13 cellular contexts compared by ENCODE assay signal in the genomic region with DNA sequence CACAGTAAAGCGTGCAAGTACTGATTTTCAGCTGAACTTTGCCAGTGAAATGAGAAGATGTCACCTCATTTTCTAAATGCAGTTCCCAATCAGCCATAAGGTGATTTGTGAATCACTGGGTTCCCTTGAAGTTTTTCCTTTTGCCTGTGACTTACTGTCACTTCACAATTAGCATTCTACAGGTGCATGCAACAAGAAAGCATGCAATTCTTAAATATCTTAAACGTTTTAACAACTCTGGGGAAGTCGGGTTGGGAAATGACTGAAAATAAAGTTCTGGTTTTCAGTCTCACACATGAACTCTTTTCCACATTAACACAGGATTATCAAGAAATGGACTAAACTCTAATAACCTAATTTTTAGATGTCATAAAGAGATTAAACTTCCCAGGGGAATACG. TPM values are rescaled to one million over a fixed set of nuclear protein-coding genes. Genes with fewer than 3 reads are reported as not detected.
DNase-seq lines count a peak whose midpoint lies in the region; ATAC-seq and TF ChIP-seq lines count a peak whose summit lies in the region.
"Had no signal": no experiment of that assay in that cellular context is flagged by ENCODE, and none has a peak within 500 bp of the region (broad histone marks: within the 10 kb centered on the region; RNA-seq: fewer than 3 reads in every experiment).

No MANE protein-coding gene starts in this region.

- peak overlapping the region; percentile 97 for H3K9ac ChIP-seq in Loucy (ENCODE audit: low read depth, low read length, poor library complexity, severe bottlenecking)

- H3K4me3 Mint-ChIP-seq in dendritic cell treated with granulocyte-macrophage colony-stimulating factor and Interleukin-4, amounts not matched to agents 40 ng/mL and 50 ng/mL, for 4 days = peak overlapping the region; percentile 21
- peak overlapping the region; percentile 47 for H3K4me3 Mint-ChIP-seq in nephron progenitor cell
- H3K4me3 Mint-ChIP-seq: H9 had no signal

- H3K9me3 Mint-ChIP-seq in dendritic cell treated with granulocyte-macrophage colony-stimulating factor and Interleukin-4, amounts not matched to agents 40 ng/mL and 50 ng/mL, for 4 days = no peaks in the 10 kb centered on the region
- peaks cover 6% of the 10 kb centered on the region for H3K9me3 Mint-ChIP-seq in nephron progenitor cell
- H3K9me3 Mint-ChIP-seq: H9 had no signal

- H3K27ac ChIP-seq in upper lobe of right lung (no peak overlapping the region), SJCRH30 (no peak overlapping the region)
- H3K27ac ChIP-seq: skin epidermis, stomach had no signal

- H3K27me3 Mint-ChIP-seq in dendritic cell treated with granulocyte-macrophage colony-stimulating factor and Interleukin-4, amounts not matched to agents 40 ng/mL and 50 ng/mL, for 4 days = no peaks in the 10 kb centered on the region
- H3K27me3 Mint-ChIP-seq in nephron progenitor cell (ENCODE audit: low read depth, poor library complexity) = no peaks in the 10 kb centered on the region

- 0 out of 2 replicates have a peak, but pooled peaks cover 5% of the 10 kb centered on the region for H3K36me3 ChIP-seq in Loucy (ENCODE audit: insufficient read depth, low read length)
- no peaks in the 10 kb centered on the region for H3K36me3 ChIP-seq in upper lobe of right lung
- peaks cover 11% of the 10 kb centered on the region; the same call in 1 of the 2 replicates for H3K36me3 ChIP-seq in SJCRH30
- H3K36me3 ChIP-seq: stomach had no signal

- H3K4me1 Mint-ChIP-seq in dendritic cell treated with granulocyte-macrophage colony-stimulating factor and Interleukin-4, amounts not matched to agents 40 ng/mL and 50 ng/mL, for 4 days (ENCODE audit: low read depth) = peaks cover 27% of the 10 kb centered on the region
- H3K4me1 Mint-ChIP-seq in nephron progenitor cell = peaks cover 16% of the 10 kb centered on the region

- TF ChIP-seq CTCF in GM12865 (IDR thresholded peaks at IDR 0.05; ENCODE audit: insufficient read depth, low read depth, low read length, missing control alignments) (no peak), Loucy (conservative IDR thresholded peaks at IDR 0.05; ENCODE audit: low read length) (no peak), nephron progenitor cell (IDR thresholded peaks at IDR 0.05) (no peak), upper lobe of right lung (IDR thresholded peaks at IDR 0.05) (no peak)

- peak overlapping the region; percentile 100; the same call in 1 of the 2 replicates for H3K4me3 ChIP-seq in GM12865 (ENCODE audit: low read depth, low read length)
- H3K4me3 ChIP-seq in Loucy (ENCODE audit: low read length, poor library complexity, severe bottlenecking) = peak overlapping the region; percentile 99
- H3K4me3 ChIP-seq in upper lobe of right lung = no peak overlapping the region
- H3K4me3 ChIP-seq in SJCRH30 = no peak overlapping the region
- H3K4me3 ChIP-seq: skin epidermis, stomach had no signal

- peak overlapping the region; percentile 97 for H3K4me2 ChIP-seq in Loucy (ENCODE audit: low read depth, low read length, poor library complexity, severe bottlenecking)

- H3K4me1 ChIP-seq in Loucy (ENCODE audit: insufficient read depth, low read length, poor library complexity, severe bottlenecking) = peaks cover 52% of the 10 kb centered on the region
- H3K4me1 ChIP-seq in upper lobe of right lung = peaks cover 26% of the 10 kb centered on the region
- H3K4me1 ChIP-seq in SJCRH30 = 0 out of 2 replicates have a peak, but pooled peaks cover 3% of the 10 kb centered on the region

- intact Hi-C loops in dendritic cell treated with granulocyte-macrophage colony-stimulating factor and Interleukin-4, amounts not matched to agents 40 ng/mL and 50 ng/mL, for 4 days (cut with micrococcal nuclease) = no loop called here
- intact Hi-C loops in upper lobe of right lung (cut with DNase I) = no loop called here

- H3K9me2 ChIP-seq in Loucy (replicated peaks; ENCODE audit: low read depth, low read length) = no peaks in the 10 kb centered on the region

- peaks cover 1% of the 10 kb centered on the region; the same call in 1 of the 2 replicates for H3F3A ChIP-seq in Loucy (ENCODE audit: low read depth)

- no peaks in the 10 kb centered on the region for H3K9me3 ChIP-seq in Loucy (ENCODE audit: insufficient read depth, low read depth, low read length)
- no peaks in the 10 kb centered on the region for H3K9me3 ChIP-seq in upper lobe of right lung
- H3K9me3 ChIP-seq in SJCRH30 (replicated peaks) = no peaks in the 10 kb centered on the region
- H3K9me3 ChIP-seq: stomach had no signal

- no peak for ATAC-seq in upper lobe of right lung

- peaks cover 8% of the 10 kb centered on the region for H3K36me3 Mint-ChIP-seq in dendritic cell treated with granulocyte-macrophage colony-stimulating factor and Interleukin-4, amounts not matched to agents 40 ng/mL and 50 ng/mL, for 4 days (ENCODE audit: low read depth)
- H3K36me3 Mint-ChIP-seq in nephron progenitor cell (ENCODE audit: low read depth) = peaks cover 20% of the 10 kb centered on the region

- H3K27ac Mint-ChIP-seq in dendritic cell treated with granulocyte-macrophage colony-stimulating factor and Interleukin-4, amounts not matched to agents 40 ng/mL and 50 ng/mL, for 4 days = no peak overlapping the region
- no peak overlapping the region for H3K27ac Mint-ChIP-seq in nephron progenitor cell

- no peak overlapping the region for H2AFZ ChIP-seq in Loucy (ENCODE audit: low read length)

- H3K79me2 ChIP-seq in Loucy (ENCODE audit: insufficient read depth, low read length) = peaks cover 97% of the 10 kb centered on the region

- H4K20me1 ChIP-seq in Loucy (ENCODE audit: insufficient read depth, low read length, poor library complexity, severe bottlenecking) = peaks cover 96% of the 10 kb centered on the region

- no peaks in the 10 kb centered on the region for H3K27me3 ChIP-seq in Loucy (ENCODE audit: insufficient read depth, low read length, poor library complexity, severe bottlenecking)
- no peaks in the 10 kb centered on the region for H3K27me3 ChIP-seq in upper lobe of right lung
- no peaks in the 10 kb centered on the region for H3K27me3 ChIP-seq in SJCRH30
- H3K27me3 ChIP-seq: stomach had no signal

- DNase-seq in GM12865 (ENCODE audit: low read depth) = no peak
- no peak for DNase-seq in nephron progenitor cell
- DNase-seq in superior temporal gyrus (ENCODE audit: extremely low spot score) = no peak
- DNase-seq in upper lobe of right lung = no peak
- DNase-seq in NCI-H774 (lab: John Stamatoyannopoulos, UW) = no peak
- DNase-seq in SJCRH30 = no peak
- DNase-seq: H9, NCI-H1930, NCI-H526, stomach had no signal

RNA-seq across cellular contexts. Expression of a gene that starts 5.2 kb away (rescaled TPM):
- total RNA-seq in upper lobe of right lung = 55.2 TPM
- 51.2 and 56.4 TPM in 2 replicates for total RNA-seq in SJCRH30 (2014; rRNA removed; shearing (Covaris generic))

Comparison
In these comparisons a context has a peak if more than half of its experiments do, and no peak if none do; other contexts are left out.
1. H3K4me3 ChIP-seq: peak in GM12865 (single experiment) and Loucy (single experiment); none in upper lobe of right lung (single experiment) and SJCRH30 (single experiment).